24 cellular contexts compared by ENCODE assay signal in genomic region chr3:154780263-154780662, GRCh38.
"Had no signal": no experiment of that assay in that cellular context is flagged by ENCODE, and none has a peak within 500 bp of the region (broad histone marks: within the 10 kb centered on the region; RNA-seq: fewer than 3 reads in every experiment).

No MANE protein-coding gene starts in this region.

- H3K27ac ChIP-seq: adrenal gland, ascending aorta, brain microvascular endothelial cell, spleen, suprapubic skin, tibial artery, upper lobe of right lung had no signal

- DNase-seq: activated CD4-positive, alpha-beta T cell treated with anti-CD3 and anti-CD28 coated beads for 4 hours; activated CD4-positive, alpha-beta T cell treated with anti-CD3 and anti-CD28 coated beads, Interleukin-2, amount 50 U/mL, for 4 hours; activated CD8-positive, alpha-beta memory T cell treated with anti-CD3 and anti-CD28 coated beads for 24 hours; activated effector memory CD4-positive, alpha-beta T cell treated with Interleukin-2 at 50 U/mL for 16 hours; activated naive CD4-positive, alpha-beta T cell treated with anti-CD3 and anti-CD28 coated beads for 36 hours; activated naive CD8-positive, alpha-beta T cell treated with anti-CD3 and anti-CD28 coated beads for 36 hours; cortex of kidney; hypothalamus; immature natural killer cell; kidney; left colon; midbrain; natural killer cell; spleen; stimulated activated naive CD4-positive, alpha-beta T cell; upper lobe of right lung had no signal

- H3K9me3 ChIP-seq: adrenal gland, ascending aorta, spleen, suprapubic skin, tibial artery, upper lobe of right lung had no signal

- H3K4me3 Mint-ChIP-seq: activated naive CD4-positive, alpha-beta T cell treated with anti-CD3 and anti-CD28 coated beads for 36 hours; activated naive CD8-positive, alpha-beta T cell treated with anti-CD3 and anti-CD28 coated beads for 36 hours; immature natural killer cell; natural killer cell; T-helper 2 cell treated with Interferon-gamma antibody and Interleukin-4, amounts not matched to agents 5 μg/mL and 100 μg/mL, for 36 hours had no signal

- H3K27me3 ChIP-seq: adrenal gland, ascending aorta, brain microvascular endothelial cell, spleen, suprapubic skin, tibial artery, upper lobe of right lung had no signal

- FAIRE-seq: kidney had no signal

- H3K27ac Mint-ChIP-seq: activated naive CD4-positive, alpha-beta T cell treated with anti-CD3 and anti-CD28 coated beads for 36 hours; activated naive CD8-positive, alpha-beta T cell treated with anti-CD3 and anti-CD28 coated beads for 36 hours; immature natural killer cell; natural killer cell; T-helper 2 cell treated with Interferon-gamma antibody and Interleukin-4, amounts not matched to agents 5 μg/mL and 100 μg/mL, for 36 hours had no signal

- H3K4me3 ChIP-seq: adrenal gland, ascending aorta, spleen, suprapubic skin, tibial artery, upper lobe of right lung had no signal

- H3K27me3 Mint-ChIP-seq: activated naive CD8-positive, alpha-beta T cell treated with anti-CD3 and anti-CD28 coated beads for 36 hours had no signal

- H3K36me3 ChIP-seq: adrenal gland, ascending aorta, brain microvascular endothelial cell, spleen, suprapubic skin, tibial artery, upper lobe of right lung had no signal

- H3K9me3 Mint-ChIP-seq: activated naive CD4-positive, alpha-beta T cell treated with anti-CD3 and anti-CD28 coated beads for 36 hours; activated naive CD8-positive, alpha-beta T cell treated with anti-CD3 and anti-CD28 coated beads for 36 hours; T-helper 2 cell treated with Interferon-gamma antibody and Interleukin-4, amounts not matched to agents 5 μg/mL and 100 μg/mL, for 36 hours had no signal

- H3K4me1 Mint-ChIP-seq: activated naive CD8-positive, alpha-beta T cell treated with anti-CD3 and anti-CD28 coated beads for 36 hours; immature natural killer cell; natural killer cell had no signal

- H3K36me3 Mint-ChIP-seq: activated naive CD8-positive, alpha-beta T cell treated with anti-CD3 and anti-CD28 coated beads for 36 hours; natural killer cell had no signal

- H3K4me1 ChIP-seq: adrenal gland, ascending aorta, tibial artery, upper lobe of right lung had no signal

- ATAC-seq: esophagus mucosa, left colon, natural killer cell, right cardiac atrium had no signal
